In genomic region chr2:158529379-158530110, GRCh38 we compare ENCODE assay signal across 16 cellular contexts.
A peak's percentile ranks its signal among the peaks of the same experiment; 100 is the strongest.
DNase-seq lines count a peak whose midpoint lies in the region; FAIRE-seq and TF ChIP-seq lines count a peak whose summit lies in the region.
"Had no signal": no experiment of that assay in that cellular context is flagged by ENCODE, and none has a peak within 500 bp of the region (broad histone marks: within the 10 kb centered on the region; RNA-seq: fewer than 3 reads in every experiment).

No MANE protein-coding gene starts in this region.

- H3K9ac ChIP-seq in endothelial cell of umbilical vein (replicated peaks; ENCODE audit: extremely low read depth, insufficient read depth, low read length) (no peak overlapping the region), mesenchymal stem cell (ENCODE audit: low read length) (peak overlapping the region; percentile 1)

- H4K20me1 ChIP-seq in endothelial cell of umbilical vein (replicated peaks; ENCODE audit: control insufficient read depth, extremely low read depth, insufficient read depth, low read length): no peaks in the 10 kb centered on the region

- no peak overlapping the region for H2BK12ac ChIP-seq in mesenchymal stem cell (ENCODE audit: low read length in 2 of 2)

- H4K8ac ChIP-seq in mesenchymal stem cell (ENCODE audit: low read length): no peak overlapping the region

- no peak overlapping the region for H2BK15ac ChIP-seq in mesenchymal stem cell (ENCODE audit: low read depth, poor library complexity, severe bottlenecking)

- H3K27ac ChIP-seq in endothelial cell of umbilical vein (ENCODE audit: insufficient read depth, low read depth, low read length): no peak overlapping the region
- no peak overlapping the region for H3K27ac ChIP-seq in mesenchymal stem cell (ENCODE audit: low read length, poor library complexity, severe bottlenecking)
- H3K27ac ChIP-seq: stomach had no signal

- H3K4me2 ChIP-seq in endothelial cell of umbilical vein (ENCODE audit: insufficient read depth, low read length) (no peak overlapping the region), mesenchymal stem cell (ENCODE audit: low read length, poor library complexity, severe bottlenecking) (no peak overlapping the region)

- dilution Hi-C loops in endothelial cell of umbilical vein (cut with MboI; ENCODE audit: extremely low pct_ligation_motif_present, low sequenced_read_pairs): no loop called here

- H2BK120ac ChIP-seq in mesenchymal stem cell (ENCODE audit: low read depth, low read length): no peak overlapping the region

- H3K27me3 ChIP-seq in endothelial cell of umbilical vein (ENCODE audit: control insufficient read depth in 2 of 2, insufficient read depth in 2 of 2, low read length in 2 of 2) (no peaks in the 10 kb centered on the region), mesenchymal stem cell (ENCODE audit: control insufficient read depth in 1 of 2, insufficient read depth in 1 of 2, low read length in 2 of 2) (no peaks in the 10 kb centered on the region)
- H3K27me3 ChIP-seq: stomach had no signal

- POLR2A ChIA-PET in endothelial cell of umbilical vein (lab: Charles Lee): no interaction called here

- no peak overlapping the region for H3K23ac ChIP-seq in mesenchymal stem cell (ENCODE audit: low read length in 2 of 2)

- DNase-seq in AG20443 (ENCODE audit: low spot score) (peak; percentile 41), HT1080 (ENCODE audit: low read depth) (peak; percentile 19), endothelial cell of umbilical vein (ENCODE audit: low read depth, low spot score) (peak; percentile 10), mesenchymal stem cell (peak; percentile 78), Kasumi-1 (lab: John Stamatoyannopoulos, UW) (no peak), NOMO-1 treated with dmso at 0.1 percent for 144 hours (lab: John Stamatoyannopoulos, UW; ENCODE audit: unreplicated experiment) (no peak), NCI-H774 (lab: John Stamatoyannopoulos, UW) (no peak)
- DNase-seq in activated CD4-positive, CD25-positive, alpha-beta regulatory T cell (lab: John Stamatoyannopoulos, UW): no peak
- DNase-seq: cortex of kidney, glutamatergic neuron, left cardiac atrium, NCI-H1092 treated with DMSO at 0.1 percent for 48 hours, NCI-H510A, SHP77, stomach had no signal

- WGBS in mesenchymal stem cell: 65% methylated on average over 2 of the region's 3 CpGs

- peaks cover 19% of the 10 kb centered on the region for H3K79me1 ChIP-seq in mesenchymal stem cell (replicated peaks; ENCODE audit: low read length, poor library complexity, severe bottlenecking)

- H2BK5ac ChIP-seq in mesenchymal stem cell (ENCODE audit: low read depth, low read length, poor library complexity, severe bottlenecking): no peak overlapping the region

- no peak overlapping the region for H3K4ac ChIP-seq in mesenchymal stem cell (ENCODE audit: low read depth in 1 of 2, low read length in 2 of 2)

- no peak for TF ChIP-seq POLR2A in endothelial cell of umbilical vein (IDR thresholded peaks at IDR 0.05; ENCODE audit: low read depth, low read length)

- H3K4me3 ChIP-seq in endothelial cell of umbilical vein (replicated peaks in 1 of 3; ENCODE audit: insufficient read depth in 1 of 3, low read depth in 1 of 3, low read length in 3 of 3) (no peak overlapping the region), mesenchymal stem cell (ENCODE audit: insufficient read depth in 1 of 2, low read depth in 1 of 2, low read length in 2 of 2) (no peak overlapping the region)
- H3K4me3 ChIP-seq: stomach had no signal

- intact Hi-C loops in endothelial cell of umbilical vein (cut with micrococcal nuclease): no loop called here

- no peak overlapping the region for H3K18ac ChIP-seq in mesenchymal stem cell (ENCODE audit: low read depth in 1 of 2, low read length in 2 of 2)

- H3K4me1 ChIP-seq in endothelial cell of umbilical vein (ENCODE audit: control insufficient read depth, extremely low read depth, insufficient read depth, low read length) (no peaks in the 10 kb centered on the region), mesenchymal stem cell (ENCODE audit: control insufficient read depth, insufficient read depth, low read depth, low read length) (no peaks in the 10 kb centered on the region)
- H3K4me1 ChIP-seq: stomach had no signal

- TF ChIP-seq CTCF in endothelial cell of umbilical vein (IDR thresholded peaks at IDR 0.05; ENCODE audit: extremely low read depth in 1 of 2, insufficient read depth in 1 of 2, low read depth in 1 of 2, low read length in 2 of 2): no peak

- H3K36me3 ChIP-seq in endothelial cell of umbilical vein (ENCODE audit: control insufficient read depth in 2 of 2, extremely low read depth in 1 of 2, insufficient read depth in 2 of 2, low read length in 2 of 2) (no peaks in the 10 kb centered on the region), mesenchymal stem cell (ENCODE audit: control insufficient read depth in 1 of 2, insufficient read depth in 2 of 2, low read depth in 1 of 2, low read length in 2 of 2) (peaks cover 5 to 8% of the 10 kb centered on the region in 2 experiments)

- H3K9me3 ChIP-seq in endothelial cell of umbilical vein (replicated peaks; ENCODE audit: control insufficient read depth, insufficient read depth, low read length) (no peaks in the 10 kb centered on the region), mesenchymal stem cell (ENCODE audit: control insufficient read depth, low read length) (no peaks in the 10 kb centered on the region)
- H3K9me3 ChIP-seq: stomach had no signal

- no peak overlapping the region for H3K14ac ChIP-seq in mesenchymal stem cell (ENCODE audit: low read length in 2 of 2)

- no peak overlapping the region for H4K91ac ChIP-seq in mesenchymal stem cell (ENCODE audit: low read length)

- H2AFZ ChIP-seq in endothelial cell of umbilical vein (ENCODE audit: low read depth, low read length) (no peak overlapping the region), mesenchymal stem cell (ENCODE audit: low read depth, low read length) (no peak overlapping the region)

- no peaks in the 10 kb centered on the region for H3K79me2 ChIP-seq in endothelial cell of umbilical vein (ENCODE audit: control insufficient read depth, insufficient read depth, low read length)

- no peak overlapping the region for H2AK5ac ChIP-seq in mesenchymal stem cell (ENCODE audit: low read length, severe bottlenecking)

- H3K9me1 ChIP-seq in endothelial cell of umbilical vein (replicated peaks; ENCODE audit: control insufficient read depth, extremely low read depth, insufficient read depth, low read length): no peaks in the 10 kb centered on the region

- no TSS peak for BruUV-seq in endothelial cell of umbilical vein (replicated peaks; lab: Mats Ljungman, UMichigan)

- no peak for FAIRE-seq in endothelial cell of umbilical vein (lab: Jason Lieb, UNC)
- FAIRE-seq: TTC549 had no signal

- CTCF ChIA-PET in endothelial cell of umbilical vein (lab: Charles Lee): interaction anchor here (0.6 to 1.7 kb wide), 6 partner anchors 10 to 71 kb away, joined by 3 to 4 read pairs (median 3); no protein-coding TSS in a partner anchor

TF ChIP-seq in endothelial cell of umbilical vein, 7 proteins besides CTCF, POLR2A, EP300 and RAD21:
- no peak for TF ChIP-seq MYC (IDR thresholded peaks at IDR 0.05; ENCODE audit: low read depth, low read length)
- no peak for TF ChIP-seq POLR2AphosphoS5 (IDR thresholded peaks at IDR 0.05; ENCODE audit: insufficient read depth, low read depth, low read length)
- TF ChIP-seq, protein P1, sequence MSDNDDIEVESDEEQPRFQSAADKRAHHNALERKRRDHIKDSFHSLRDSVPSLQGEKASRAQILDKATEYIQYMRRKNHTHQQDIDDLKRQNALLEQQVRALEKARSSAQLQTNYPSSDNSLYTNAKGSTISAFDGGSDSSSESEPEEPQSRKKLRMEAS (IDR thresholded peaks at IDR 0.05; ENCODE audit: insufficient read depth, insufficient read length): no peak
- no peak for TF ChIP-seq FOS (IDR thresholded peaks at IDR 0.05; ENCODE audit: borderline replicate concordance, insufficient read depth, low read length)
- TF ChIP-seq GATA2 (IDR thresholded peaks at IDR 0.05; ENCODE audit: insufficient read depth, insufficient read length, low read depth, low read length): no peak
- TF ChIP-seq JUN (IDR thresholded peaks at IDR 0.05; ENCODE audit: borderline replicate concordance, insufficient read depth, insufficient read length, low read depth): no peak
- no peak for TF ChIP-seq EZH2 (IDR thresholded peaks at IDR 0.05; ENCODE audit: borderline replicate concordance, low read depth, low read length, severe bottlenecking)
TF ChIP-seq in endothelial cell of umbilical vein: peak in this region for 0.

Comparison
In these comparisons a context has a peak if more than half of its experiments do, and no peak if none do; other contexts are left out.
1. DNase-seq: peak in AG20443 (single experiment), HT1080 (single experiment), endothelial cell of umbilical vein (single experiment) and mesenchymal stem cell (single experiment); none in Kasumi-1 (0 of 2), activated CD4-positive, CD25-positive, alpha-beta regulatory T cell (0 of 4), NOMO-1 treated with dmso at 0.1 percent for 144 hours (single experiment) and NCI-H774 (single experiment).